37 cellular contexts compared by ENCODE assay signal in genomic region chr13:91792054-91792453, GRCh38.
"Had no signal": no experiment of that assay in that cellular context is flagged by ENCODE, and none has a peak within 500 bp of the region (broad histone marks: within the 10 kb centered on the region; RNA-seq: fewer than 3 reads in every experiment).

No MANE protein-coding gene starts in this region.

- ATAC-seq: activated CD8-positive, alpha-beta T cell treated with anti-CD3 and anti-CD28 coated beads for 36 hours; activated naive CD4-positive, alpha-beta T cell treated with anti-CD3 and anti-CD28 coated beads, Interleukin-2, amount 50 U/mL, for 72 hours; activated T-cell treated with anti-CD3 and anti-CD28 coated beads, Interleukin-2, amount 50 U/mL, for 4 hours; activated T-cell treated with anti-CD3 and anti-CD28 coated beads, Interleukin-2, amount 50 U/mL, for 72 hours; activated T-helper 17 cell treated with anti-CD3 and anti-CD28 coated beads, Interleukin-2, amount 50 U/mL, for 72 hours had no signal

- H3K27ac Mint-ChIP-seq: activated B cell treated with CpG ODN at 0.5 μM for 24 hours; activated CD4-positive, alpha-beta memory T cell treated with anti-CD3 and anti-CD28 coated beads for 36 hours; activated CD4-positive, alpha-beta T cell treated with anti-CD3 and anti-CD28 coated beads, Interleukin-2, amount 10 ng/mL, durations not matched to agents 24 days and 14 days; activated CD8-positive, alpha-beta T cell treated with anti-CD3 and anti-CD28 coated beads for 36 hours; activated naive CD4-positive, alpha-beta T cell treated with anti-CD3 and anti-CD28 coated beads for 36 hours; activated naive CD4-positive, alpha-beta T cell treated with anti-CD3 and anti-CD28 coated beads, Interleukin-2, amount 50 U/mL, for 72 hours; activated naive CD8-positive, alpha-beta T cell treated with anti-CD3 and anti-CD28 coated beads for 36 hours; activated T-cell treated with anti-CD3 and anti-CD28 coated beads, Interleukin-2, amount 50 U/mL, for 72 hours; activated T-helper 1 cell treated with anti-CD3 and anti-CD28 coated beads, Interleukin-12 subunit alpha, Interleukin-12 subunit beta, Interleukin-2, Interleukin-4 antibody, amounts not matched to agents 30 ng/mL and 10 ng/mL and 1 ng/mL, durations not matched to agents 14 hours and 24 hours and 36 hours; activated T-helper 17 cell treated with anti-CD3 and anti-CD28 coated beads, Interleukin-2, amount 50 U/mL, for 72 hours; brain; T-helper 2 cell treated with Interferon-gamma antibody and Interleukin-4, amounts not matched to agents 5 μg/mL and 100 μg/mL, for 36 hours had no signal

- H3K36me3 ChIP-seq: adrenal gland, cardiac muscle cell, colonic mucosa had no signal

- H3K27ac ChIP-seq: adrenal gland, cardiac muscle cell, colonic mucosa, VCaP had no signal

- H3K27me3 Mint-ChIP-seq: activated B cell treated with CpG ODN at 0.5 μM for 24 hours; activated CD4-positive, alpha-beta memory T cell treated with anti-CD3 and anti-CD28 coated beads for 36 hours; activated CD4-positive, alpha-beta T cell treated with anti-CD3 and anti-CD28 coated beads, Interleukin-2, amount 10 ng/mL, durations not matched to agents 24 days and 14 days; activated CD8-positive, alpha-beta T cell treated with anti-CD3 and anti-CD28 coated beads for 36 hours; activated naive CD8-positive, alpha-beta T cell treated with anti-CD3 and anti-CD28 coated beads for 36 hours; activated T-helper 17 cell treated with anti-CD3 and anti-CD28 coated beads, Interleukin-2, amount 50 U/mL, for 72 hours; central memory CD8-positive, alpha-beta T cell had no signal

- DNase-seq: activated B cell treated with CpG ODN at 0.5 μM for 24 hours; activated CD4-positive, alpha-beta memory T cell treated with anti-CD3 and anti-CD28 coated beads for 36 hours; activated CD4-positive, alpha-beta T cell treated with anti-CD3 and anti-CD28 coated beads for 4 hours; activated CD4-positive, alpha-beta T cell treated with anti-CD3 and anti-CD28 coated beads, Interleukin-2, amount 10 ng/mL, durations not matched to agents 24 days and 14 days; activated CD4-positive, alpha-beta T cell treated with anti-CD3 and anti-CD28 coated beads, Interleukin-2, amount 50 U/mL, for 1 hour; activated CD4-positive, alpha-beta T cell treated with anti-CD3 and anti-CD28 coated beads, Interleukin-2, amount 50 U/mL, for 4 hours; activated CD4-positive, CD25-positive, alpha-beta regulatory T cell treated with anti-CD3 and anti-CD28 coated beads, Interleukin-2, amount 50 U/mL, for 72 hours; activated CD8-positive, alpha-beta memory T cell treated with anti-CD3 and anti-CD28 coated beads, Interleukin-2, amount 50 U/mL, for 4 hours; activated CD8-positive, alpha-beta T cell treated with anti-CD3 and anti-CD28 coated beads for 36 hours; activated effector memory CD4-positive, alpha-beta T cell treated with anti-CD3 and anti-CD28 coated beads, Interleukin-2, amount 50 U/mL, for 16 hours; activated gamma-delta T cell treated with Interleukin-2 at 50 U/mL for 16 hours; activated naive CD4-positive, alpha-beta T cell; activated naive CD4-positive, alpha-beta T cell treated with anti-CD3 and anti-CD28 coated beads for 36 hours; activated naive CD4-positive, alpha-beta T cell treated with anti-CD3 and anti-CD28 coated beads, Interleukin-2, amount 50 U/mL, for 16 hours; activated naive CD8-positive, alpha-beta T cell treated with anti-CD3 and anti-CD28 coated beads for 36 hours; activated T-cell treated with anti-CD3 and anti-CD28 coated beads for 4 hours; activated T-cell treated with anti-CD3 and anti-CD28 coated beads, Interleukin-2, amount 50 U/mL, for 1 hour; activated T-cell treated with anti-CD3 and anti-CD28 coated beads, Interleukin-2, amount 50 U/mL, for 4 hours; activated T-cell treated with anti-CD3 and anti-CD28 coated beads, Interleukin-2, amount 50 U/mL, for 72 hours; adrenal gland; amniotic stem cell; aorta; caudate nucleus; cerebellar nuclear complex; colonic mucosa; T-helper 2 cell; T-helper 9 cell had no signal

- H3K4me3 Mint-ChIP-seq: activated B cell treated with CpG ODN at 0.5 μM for 24 hours; activated CD4-positive, alpha-beta memory T cell treated with anti-CD3 and anti-CD28 coated beads for 36 hours; activated CD4-positive, alpha-beta T cell treated with anti-CD3 and anti-CD28 coated beads, Interleukin-2, amount 10 ng/mL, durations not matched to agents 24 days and 14 days; activated CD8-positive, alpha-beta T cell treated with anti-CD3 and anti-CD28 coated beads for 36 hours; activated naive CD4-positive, alpha-beta T cell treated with anti-CD3 and anti-CD28 coated beads for 36 hours; activated naive CD8-positive, alpha-beta T cell treated with anti-CD3 and anti-CD28 coated beads for 36 hours; activated T-cell treated with anti-CD3 and anti-CD28 coated beads, Interleukin-2, amount 50 U/mL, for 4 hours; activated T-cell treated with anti-CD3 and anti-CD28 coated beads, Interleukin-2, amount 50 U/mL, for 72 hours; activated T-helper 1 cell treated with anti-CD3 and anti-CD28 coated beads, Interleukin-12 subunit alpha, Interleukin-12 subunit beta, Interleukin-2, Interleukin-4 antibody, amounts not matched to agents 30 ng/mL and 10 ng/mL and 1 ng/mL, durations not matched to agents 14 hours and 24 hours and 36 hours; activated T-helper 17 cell treated with anti-CD3 and anti-CD28 coated beads, Interleukin-2, amount 50 U/mL, for 72 hours; brain; central memory CD8-positive, alpha-beta T cell; T-helper 2 cell treated with Interferon-gamma antibody and Interleukin-4, amounts not matched to agents 5 μg/mL and 100 μg/mL, for 36 hours had no signal

- H3K4me3 ChIP-seq: adrenal gland, cardiac muscle cell, colonic mucosa had no signal

- H3K4me1 ChIP-seq: adrenal gland, colonic mucosa had no signal

- H3K9me3 ChIP-seq: adrenal gland, colonic mucosa had no signal

- FAIRE-seq: bronchial epithelial cell, TTC549 had no signal

- H3K36me3 Mint-ChIP-seq: activated CD4-positive, alpha-beta memory T cell treated with anti-CD3 and anti-CD28 coated beads for 36 hours; activated naive CD4-positive, alpha-beta T cell treated with anti-CD3 and anti-CD28 coated beads, Interleukin-2, amount 50 U/mL, for 72 hours; activated naive CD8-positive, alpha-beta T cell treated with anti-CD3 and anti-CD28 coated beads for 36 hours; brain had no signal

- H3K4me1 Mint-ChIP-seq: activated B cell treated with CpG ODN at 0.5 μM for 24 hours; activated CD4-positive, alpha-beta T cell treated with anti-CD3 and anti-CD28 coated beads, Interleukin-2, amount 10 ng/mL, durations not matched to agents 24 days and 14 days; activated naive CD8-positive, alpha-beta T cell treated with anti-CD3 and anti-CD28 coated beads for 36 hours; activated T-helper 17 cell treated with anti-CD3 and anti-CD28 coated beads, Interleukin-2, amount 50 U/mL, for 72 hours; central memory CD8-positive, alpha-beta T cell had no signal

- H3K27me3 ChIP-seq: adrenal gland, cardiac muscle cell, colonic mucosa had no signal

- H3K9me3 Mint-ChIP-seq: activated CD4-positive, alpha-beta T cell treated with anti-CD3 and anti-CD28 coated beads, Interleukin-2, amount 10 ng/mL, durations not matched to agents 24 days and 14 days; activated CD8-positive, alpha-beta T cell treated with anti-CD3 and anti-CD28 coated beads for 36 hours; activated naive CD4-positive, alpha-beta T cell treated with anti-CD3 and anti-CD28 coated beads for 36 hours; activated naive CD8-positive, alpha-beta T cell treated with anti-CD3 and anti-CD28 coated beads for 36 hours; activated T-helper 1 cell treated with anti-CD3 and anti-CD28 coated beads, Interleukin-12 subunit alpha, Interleukin-12 subunit beta, Interleukin-2, Interleukin-4 antibody, amounts not matched to agents 30 ng/mL and 10 ng/mL and 1 ng/mL, durations not matched to agents 14 hours and 24 hours and 36 hours; brain; central memory CD8-positive, alpha-beta T cell had no signal
